Comparison of ENCODE assay signal across 8 cellular contexts in the genomic region with DNA sequence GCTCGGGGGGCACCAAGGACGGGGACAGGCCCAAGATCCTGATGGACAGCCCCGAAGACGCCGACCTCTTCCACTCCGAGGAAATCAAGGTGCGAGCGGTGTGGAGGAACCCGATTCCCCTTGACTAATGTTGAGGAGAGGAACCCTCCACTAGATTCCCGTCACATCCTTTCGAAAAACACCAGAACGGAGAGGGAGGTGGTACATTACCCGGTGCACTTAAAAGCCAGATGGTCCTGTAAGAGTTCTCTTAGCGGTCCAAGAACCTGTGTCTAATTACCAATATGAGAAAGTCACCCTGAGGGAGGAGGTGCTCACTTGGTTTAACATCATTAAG. TPM values are rescaled to one million over a fixed set of nuclear protein-coding genes. Genes with fewer than 3 reads are reported as not detected.
DNase-seq lines count a peak whose midpoint lies in the region; ATAC-seq and TF ChIP-seq lines count a peak whose summit lies in the region.

No MANE protein-coding gene starts in this region.

- H3K4me1 Mint-ChIP-seq in endodermal cell: peaks cover 28% of the 10 kb centered on the region

- peaks cover 37% of the 10 kb centered on the region for H3K36me3 Mint-ChIP-seq in endodermal cell (ENCODE audit: low read depth)

- WGBS in endodermal cell (ENCODE audit: insufficient coverage in 1 of 2, insufficient read length in 1 of 2), 2 experiments: 0 to 1% methylated on average over 12 to 14 of the region's 14 CpGs

- DNase-seq in GM13976 (ENCODE audit: low spot score) (peak; percentile 30), NCI-H69 (lab: John Stamatoyannopoulos, UW) (peak; percentile 69), endodermal cell (no peak), medulla oblongata (ENCODE audit: extremely low spot score) (no peak), islet precursor cell (no peak), SKM-1 (lab: John Stamatoyannopoulos, UW; ENCODE audit: unreplicated experiment) (no peak)

- H3K36me3 ChIP-seq in endodermal cell (ENCODE audit: control insufficient read depth, insufficient read depth, low read length): peaks cover 34% of the 10 kb centered on the region
- peaks cover 32% of the 10 kb centered on the region for H3K36me3 ChIP-seq in neutrophil

- H3K9me3 ChIP-seq in endodermal cell (ENCODE audit: control insufficient read depth, low read length): no peaks in the 10 kb centered on the region
- H3K9me3 ChIP-seq in neutrophil: no peaks in the 10 kb centered on the region

- H3K4me3 ChIP-seq in endodermal cell (ENCODE audit: low read length) (peak overlapping the region; percentile 98), neutrophil (ENCODE audit: low read depth in 1 of 2, low read length in 1 of 2) (peak overlapping the region; percentile 67 to 86)

- H3K4me3 Mint-ChIP-seq in endodermal cell: peak overlapping the region; percentile 91

- no peaks in the 10 kb centered on the region for H3K9me3 Mint-ChIP-seq in endodermal cell

- TF ChIP-seq CTCF in GM13976 (IDR thresholded peaks at IDR 0.05; ENCODE audit: borderline replicate concordance, control extremely low read depth, extremely low read depth, insufficient read depth, missing control alignments): no peak
- TF ChIP-seq CTCF in endodermal cell (conservative IDR thresholded peaks at IDR 0.05): no peak
- TF ChIP-seq CTCF in neutrophil (IDR thresholded peaks at IDR 0.05): no peak

- H3K27ac Mint-ChIP-seq in endodermal cell: peak overlapping the region; percentile 87

- ATAC-seq in HG03432 (IDR thresholded peaks at IDR 0.05; ENCODE audit: unreplicated experiment): no peak

- peak overlapping the region; percentile 78 for H3K27ac ChIP-seq in endodermal cell (ENCODE audit: low read depth, low read length)
- peak overlapping the region; percentile 92 for H3K27ac ChIP-seq in neutrophil

- in situ Hi-C loops in GM13976 (cut with MboI; ENCODE audit: low sequenced_read_pairs, unreplicated experiment): no loop called here

- peaks cover 14% of the 10 kb centered on the region for H3K4me1 ChIP-seq in endodermal cell (ENCODE audit: control insufficient read depth, insufficient read depth, low read length)
- H3K4me1 ChIP-seq in neutrophil (ENCODE audit: control insufficient read depth in 1 of 2, insufficient read depth in 1 of 2, low read depth in 1 of 2, low read length in 1 of 2): peaks cover 53 to 59% of the 10 kb centered on the region in 2 experiments

- H3K27me3 Mint-ChIP-seq in endodermal cell (ENCODE audit: insufficient read depth): no peaks in the 10 kb centered on the region

- H3K27me3 ChIP-seq in endodermal cell (ENCODE audit: control insufficient read depth, insufficient read depth, low read length, poor library complexity, severe bottlenecking) (no peaks in the 10 kb centered on the region), neutrophil (no peaks in the 10 kb centered on the region)

- peak overlapping the region; percentile 84 for H3K9ac ChIP-seq in endodermal cell (ENCODE audit: extremely low read depth, low read length, poor library complexity, severe bottlenecking)

RNA-seq across cellular contexts. Expression of a gene that starts 0.3 kb away (rescaled TPM):
- total RNA-seq in endodermal cell: 10 to 100 TPM; 28.8 to 32.0 TPM
- polyA plus RNA-seq in endodermal cell (2013, experiment 1 of 2): 34.2 TPM
- 31.7 TPM for polyA plus RNA-seq in endodermal cell (2013, experiment 2 of 2)

Comparison
In these comparisons a context has a peak if more than half of its experiments do, and no peak if none do; other contexts are left out.
1. DNase-seq: peak in GM13976 (single experiment) and NCI-H69 (single experiment); none in endodermal cell (single experiment), medulla oblongata (single experiment), islet precursor cell (single experiment) and SKM-1 (single experiment).